Comparison of ENCODE assay signal across 24 cellular contexts in the genomic region with DNA sequence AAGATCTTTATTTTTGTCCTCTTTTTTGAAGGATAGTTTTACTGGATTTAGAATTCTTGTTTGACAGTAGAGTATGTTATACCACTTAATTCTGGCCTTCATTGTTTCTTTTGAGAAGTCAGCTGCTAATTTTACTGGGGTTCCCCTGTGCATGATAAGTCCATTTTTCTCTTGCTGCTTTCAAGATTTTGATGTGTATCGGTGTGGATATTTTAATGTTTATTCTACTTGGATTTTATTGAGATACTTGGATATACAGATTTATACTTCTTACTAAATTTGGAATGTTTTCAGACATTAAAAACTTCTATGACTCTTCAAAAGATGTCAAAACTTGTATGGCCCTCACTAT.
"Had no signal": no experiment of that assay in that cellular context is flagged by ENCODE, and none has a peak within 500 bp of the region (broad histone marks: within the 10 kb centered on the region; RNA-seq: fewer than 3 reads in every experiment).

No MANE protein-coding gene starts in this region.

- H3K36me3 ChIP-seq: breast epithelium, right lobe of liver had no signal

- H3K4me3 ChIP-seq: breast epithelium, left lung, lung, right lobe of liver, skin epidermis, upper lobe of left lung had no signal

- H3K4me3 Mint-ChIP-seq: central memory CD8-positive, alpha-beta T cell; naive thymus-derived CD4-positive, alpha-beta T cell; neural crest cell; T-helper 17 cell had no signal

- H3K27me3 ChIP-seq: breast epithelium, left lung, right lobe of liver, upper lobe of left lung had no signal

- DNase-seq: activated CD4-positive, alpha-beta T cell treated with anti-CD3 and anti-CD28 coated beads for 1 hour; activated CD4-positive, alpha-beta T cell treated with anti-CD3 and anti-CD28 coated beads, Interleukin-2, amount 50 U/mL, for 4 hours; activated gamma-delta T cell; effector memory CD4-positive, alpha-beta T cell; foreskin melanocyte; hippocampal formation; kidney glomerular epithelial cell; left lung; naive thymus-derived CD4-positive, alpha-beta T cell; occipital lobe; posterior cingulate gyrus; right lobe of liver; stimulated activated CD4-positive, alpha-beta T cell treated with anti-CD3 and anti-CD28 coated beads, Interleukin-2, amount 100 ng/mL, for 24 hours; stimulated activated CD8-positive, alpha-beta memory T cell treated with anti-CD3 and anti-CD28 coated beads, Interleukin-4, amount 100 ng/mL, for 48 hours; stimulated activated naive CD4-positive, alpha-beta T cell; T-helper 17 cell; upper lobe of left lung had no signal

- ATAC-seq: activated naive CD4-positive, alpha-beta T cell treated with anti-CD3 and anti-CD28 coated beads, Interleukin-2, amount 50 U/mL, for 72 hours; esophagus mucosa; left lung; naive thymus-derived CD4-positive, alpha-beta T cell; right lobe of liver; T-helper 17 cell had no signal

- H3K27ac Mint-ChIP-seq: activated naive CD4-positive, alpha-beta T cell treated with anti-CD3 and anti-CD28 coated beads, Interleukin-2, amount 50 U/mL, for 72 hours had no signal

- H3K27ac ChIP-seq: breast epithelium, left lung, right lobe of liver, skin epidermis, upper lobe of left lung had no signal

- H3K4me1 ChIP-seq: breast epithelium, left lung, upper lobe of left lung had no signal

- H3K27me3 Mint-ChIP-seq: central memory CD8-positive, alpha-beta T cell; naive thymus-derived CD4-positive, alpha-beta T cell; T-helper 17 cell had no signal
